Comparison of ENCODE assay signal across 8 cellular contexts in genomic region chr2:57906152-57906732, GRCh38.
DNase-seq lines count a peak whose midpoint lies in the region; ATAC-seq lines count a peak whose summit lies in the region.

No MANE protein-coding gene starts in this region.

- H3K4me1 ChIP-seq in CD4-positive, CD25-positive, alpha-beta regulatory T cell (ENCODE audit: control insufficient read depth, insufficient read depth, low read length, poor library complexity, severe bottlenecking): no peaks in the 10 kb centered on the region
- peaks cover 6% of the 10 kb centered on the region for H3K4me1 ChIP-seq in adipocyte (ENCODE audit: control insufficient read depth, insufficient read depth, low read length)
- no peaks in the 10 kb centered on the region for H3K4me1 ChIP-seq in right cardiac atrium (ENCODE audit: control insufficient read depth, insufficient read depth, low read length)

- H3K9me3 Mint-ChIP-seq in CD4-positive, CD25-positive, alpha-beta regulatory T cell: no peaks in the 10 kb centered on the region
- no peaks in the 10 kb centered on the region for H3K9me3 Mint-ChIP-seq in stimulated activated effector memory CD8-positive, alpha-beta T cell treated with anti-CD3 and anti-CD28 coated beads, Interleukin-12 subunit alpha, Interleukin-12 subunit beta, amount 100 ng/mL, for 72 hours

- no peak overlapping the region for H3K27ac Mint-ChIP-seq in CD4-positive, CD25-positive, alpha-beta regulatory T cell
- no peak overlapping the region for H3K27ac Mint-ChIP-seq in stimulated activated effector memory CD8-positive, alpha-beta T cell treated with anti-CD3 and anti-CD28 coated beads, Interleukin-12 subunit alpha, Interleukin-12 subunit beta, amount 100 ng/mL, for 72 hours

- H3K36me3 ChIP-seq in CD4-positive, CD25-positive, alpha-beta regulatory T cell (ENCODE audit: control insufficient read depth, insufficient read depth, low read length): no peaks in the 10 kb centered on the region
- H3K36me3 ChIP-seq in adipocyte (ENCODE audit: control insufficient read depth, insufficient read depth, low read length, severe bottlenecking): no peaks in the 10 kb centered on the region

- no peak overlapping the region for H3K9ac ChIP-seq in adipocyte (ENCODE audit: low read length)

- peak in 2 of 3 donors; percentile 13 to 39 for DNase-seq in CD4-positive, CD25-positive, alpha-beta regulatory T cell
- DNase-seq in NCI-H2196 treated with DMSO at 0.1 percent for 48 hours (lab: John Stamatoyannopoulos, UW; ENCODE audit: unreplicated experiment) (peak; percentile 22), adipocyte (ENCODE audit: low read depth) (peak; percentile 81), right cardiac atrium (no peak)
- DNase-seq in stimulated activated effector memory CD8-positive, alpha-beta T cell treated with anti-CD3 and anti-CD28 coated beads, Interleukin-12 subunit alpha, Interleukin-12 subunit beta, amount 100 ng/mL, for 72 hours (ENCODE audit: low spot score in 2 of 2): no peak
- DNase-seq in activated CD8-positive, alpha-beta memory T cell treated with anti-CD3 and anti-CD28 coated beads for 24 hours: no peak

- no peaks in the 10 kb centered on the region for H3K9me3 ChIP-seq in CD4-positive, CD25-positive, alpha-beta regulatory T cell (ENCODE audit: control insufficient read depth in 2 of 2, low read length in 2 of 2)
- H3K9me3 ChIP-seq in adipocyte (ENCODE audit: control insufficient read depth, low read length) (no peaks in the 10 kb centered on the region), right cardiac atrium (ENCODE audit: control insufficient read depth, low read length) (no peaks in the 10 kb centered on the region)

- no peaks in the 10 kb centered on the region for H3K36me3 Mint-ChIP-seq in CD4-positive, CD25-positive, alpha-beta regulatory T cell
- H3K36me3 Mint-ChIP-seq in stimulated activated effector memory CD8-positive, alpha-beta T cell treated with anti-CD3 and anti-CD28 coated beads, Interleukin-12 subunit alpha, Interleukin-12 subunit beta, amount 100 ng/mL, for 72 hours: no peaks in the 10 kb centered on the region

- peaks cover 4% of the 10 kb centered on the region for H3K27me3 Mint-ChIP-seq in CD4-positive, CD25-positive, alpha-beta regulatory T cell

- H3K4me1 Mint-ChIP-seq in CD4-positive, CD25-positive, alpha-beta regulatory T cell: peaks cover 4 to 22% (median 17%) of the 10 kb centered on the region in 4 donors
- H3K4me1 Mint-ChIP-seq in stimulated activated effector memory CD8-positive, alpha-beta T cell treated with anti-CD3 and anti-CD28 coated beads, Interleukin-12 subunit alpha, Interleukin-12 subunit beta, amount 100 ng/mL, for 72 hours: peaks cover 7% of the 10 kb centered on the region

- peak; percentile 48 to 52 for ATAC-seq in CD4-positive, CD25-positive, alpha-beta regulatory T cell (ENCODE audit: low read depth in 2 of 2)
- ATAC-seq in GM18867 (IDR thresholded peaks at IDR 0.05; ENCODE audit: unreplicated experiment) (peak; percentile 74), HG03045 (IDR thresholded peaks at IDR 0.05; ENCODE audit: unreplicated experiment) (peak; percentile 71), right cardiac atrium (peak; percentile 79 to 88)
- ATAC-seq in stimulated activated effector memory CD8-positive, alpha-beta T cell treated with anti-CD3 and anti-CD28 coated beads, Interleukin-12 subunit alpha, Interleukin-12 subunit beta, amount 100 ng/mL, for 72 hours: peak; percentile 77

- no peak overlapping the region for H3K4me3 ChIP-seq in CD4-positive, CD25-positive, alpha-beta regulatory T cell (ENCODE audit: low read depth, low read length)
- H3K4me3 ChIP-seq in adipocyte (ENCODE audit: low read length) (no peak overlapping the region), right cardiac atrium (ENCODE audit: low read length) (no peak overlapping the region)

- no peaks in the 10 kb centered on the region for H3K27me3 ChIP-seq in CD4-positive, CD25-positive, alpha-beta regulatory T cell (ENCODE audit: control insufficient read depth, insufficient read depth, low read length)
- no peaks in the 10 kb centered on the region for H3K27me3 ChIP-seq in adipocyte (replicated peaks; ENCODE audit: control insufficient read depth, insufficient read depth, low read length)
- no peaks in the 10 kb centered on the region for H3K27me3 ChIP-seq in right cardiac atrium (ENCODE audit: control insufficient read depth, insufficient read depth)

- no peak overlapping the region for H3K27ac ChIP-seq in CD4-positive, CD25-positive, alpha-beta regulatory T cell (ENCODE audit: insufficient read depth, low read length, poor library complexity, severe bottlenecking)
- no peak overlapping the region for H3K27ac ChIP-seq in right cardiac atrium (ENCODE audit: low read length)

- WGBS in right cardiac atrium: 26% methylated on average over 5 of the region's 5 CpGs

- no peak overlapping the region for H3K4me3 Mint-ChIP-seq in CD4-positive, CD25-positive, alpha-beta regulatory T cell
- H3K4me3 Mint-ChIP-seq in stimulated activated effector memory CD8-positive, alpha-beta T cell treated with anti-CD3 and anti-CD28 coated beads, Interleukin-12 subunit alpha, Interleukin-12 subunit beta, amount 100 ng/mL, for 72 hours: no peak overlapping the region

- intact Hi-C loops in right cardiac atrium (cut with DNase I): loop anchor here in 3 of 4 donors (5.0 to 10.0 kb wide), 2 partner anchors 539 to 541 kb away; no protein-coding TSS in a partner anchor

Comparison
In these comparisons a context has a peak if more than half of its experiments do, and no peak if none do; other contexts are left out.
1. DNase-seq: peak in CD4-positive, CD25-positive, alpha-beta regulatory T cell (2 of 3), NCI-H2196 treated with DMSO at 0.1 percent for 48 hours (single experiment) and adipocyte (single experiment); none in right cardiac atrium (0 of 3), stimulated activated effector memory CD8-positive, alpha-beta T cell treated with anti-CD3 and anti-CD28 coated beads, Interleukin-12 subunit alpha, Interleukin-12 subunit beta, amount 100 ng/mL, for 72 hours (0 of 2) and activated CD8-positive, alpha-beta memory T cell treated with anti-CD3 and anti-CD28 coated beads for 24 hours (single experiment).
2. Peak in every context shown above with its lines, with median percentiles within 50 percentile points of each other: ATAC-seq.